Comparison of ENCODE assay signal across 7 cellular contexts in the genomic region with DNA sequence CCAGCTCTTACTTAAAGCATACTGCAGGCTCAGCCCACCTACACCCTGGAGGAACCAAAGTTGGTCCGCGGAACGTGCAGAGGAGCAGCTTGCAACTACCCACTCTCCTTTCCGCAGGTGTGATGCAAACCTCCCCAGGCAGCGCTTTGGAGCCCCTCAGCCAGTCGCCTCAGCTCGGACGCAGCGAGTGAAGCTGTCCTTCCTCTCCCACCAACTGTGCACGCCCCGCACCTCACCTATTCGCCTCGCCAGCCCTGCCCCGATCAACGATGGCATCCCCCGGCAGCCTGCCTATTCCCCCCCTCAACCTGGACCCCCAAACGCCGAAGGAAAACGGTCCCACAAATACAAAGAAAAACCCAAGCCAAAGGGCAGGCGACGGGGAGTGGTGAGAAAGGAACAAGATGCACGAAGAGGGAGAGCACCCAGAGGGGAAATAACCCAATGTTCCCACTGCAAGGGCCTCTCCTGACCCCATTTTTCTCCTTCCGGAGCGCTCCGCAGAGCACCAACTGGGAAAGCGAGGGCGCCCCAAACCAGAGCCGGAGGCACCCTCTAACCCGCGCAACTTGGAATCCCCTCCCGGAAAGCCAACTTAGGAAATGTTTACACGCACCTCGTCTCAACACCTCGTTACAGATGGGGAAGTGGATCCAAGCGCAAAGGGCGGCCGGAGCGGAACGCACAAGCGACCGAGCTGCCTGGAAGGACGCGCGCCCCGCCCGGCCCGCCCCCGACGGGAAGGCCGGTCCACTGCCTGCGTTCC. TPM values are rescaled to one million over a fixed set of nuclear protein-coding genes. Genes with fewer than 3 reads are reported as not detected.
A peak's percentile ranks its signal among the peaks of the same experiment; 100 is the strongest.
DNase-seq lines count a peak whose midpoint lies in the region; ATAC-seq, FAIRE-seq and TF ChIP-seq lines count a peak whose summit lies in the region.

No MANE protein-coding gene starts in this region.

- no peaks in the 10 kb centered on the region for H3K9me3 Mint-ChIP-seq in activated CD4-positive, alpha-beta memory T cell treated with anti-CD3 and anti-CD28 coated beads, Interleukin-2, amount 10 ng/mL, durations not matched to agents 7 days and 5 days

- peaks cover 0 to 19% of the 10 kb centered on the region in 2 donors for H3K36me3 ChIP-seq in lung (ENCODE audit: control insufficient read depth in 2 of 2, insufficient read depth in 2 of 2, low read length in 2 of 2)

- peaks cover 36% of the 10 kb centered on the region for H3K4me1 Mint-ChIP-seq in activated CD4-positive, alpha-beta memory T cell treated with anti-CD3 and anti-CD28 coated beads, Interleukin-2, amount 10 ng/mL, durations not matched to agents 7 days and 5 days

- H3K27ac ChIP-seq in lung (ENCODE audit: low read depth in 1 of 2, low read length in 1 of 2) = peak overlapping the region; percentile 98 to 99

- H3K36me3 Mint-ChIP-seq in activated CD4-positive, alpha-beta memory T cell treated with anti-CD3 and anti-CD28 coated beads, Interleukin-2, amount 10 ng/mL, durations not matched to agents 7 days and 5 days (ENCODE audit: low read depth) = peaks cover 32% of the 10 kb centered on the region

- DNase-seq in GM18507 (ENCODE audit: extremely low spot score, insufficient read length, low read depth) (no peak), NB4 (ENCODE audit: low read depth) (peak; percentile 79), lung (ENCODE audit: low spot score) (peak; percentile 69)
- peak; percentile 54 for DNase-seq in activated CD4-positive, alpha-beta memory T cell treated with anti-CD3 and anti-CD28 coated beads, Interleukin-2, amount 10 ng/mL, durations not matched to agents 7 days and 5 days
- peak; percentile 15 for DNase-seq in effector CD4-positive, alpha-beta T cell
- peak; percentile 18 for DNase-seq in stimulated activated CD8-positive, alpha-beta memory T cell treated with anti-CD3 and anti-CD28 coated beads, Interleukin-7, amount 100 ng/mL, for 24 hours (ENCODE audit: low read depth)

- H3K4me1 ChIP-seq in lung (ENCODE audit: control insufficient read depth in 2 of 2, insufficient read depth in 2 of 2, low read length in 2 of 2) = peaks cover 0 to 7% of the 10 kb centered on the region in 2 donors

- TF ChIP-seq CTCF in NB4 (IDR thresholded peaks at IDR 0.05; ENCODE audit: low read depth, low read length) = no peak
- TF ChIP-seq CTCF in lung (IDR thresholded peaks at IDR 0.05; ENCODE audit: control extremely low read depth, extremely low read depth) = no peak

- H3K27me3 ChIP-seq in lung (ENCODE audit: control insufficient read depth, insufficient read depth) = no peaks in the 10 kb centered on the region

- ATAC-seq in HG02588 (IDR thresholded peaks at IDR 0.05; ENCODE audit: unreplicated experiment) (peak; percentile 52), lung (ENCODE audit: insufficient read depth, low FRiP score) (peak; percentile 59)

- H3K27me3 Mint-ChIP-seq in activated CD4-positive, alpha-beta memory T cell treated with anti-CD3 and anti-CD28 coated beads, Interleukin-2, amount 10 ng/mL, durations not matched to agents 7 days and 5 days = no peaks in the 10 kb centered on the region

- peak overlapping the region; percentile 91 for H3K4me3 ChIP-seq in NB4 (ENCODE audit: low read depth, low read length)
- H3K4me3 ChIP-seq in lung = peak overlapping the region; percentile 84

- FAIRE-seq in GM18507 (lab: Jason Lieb, UNC) = peak; percentile 55

- POLR2A ChIA-PET in activated CD4-positive, alpha-beta memory T cell treated with anti-CD3 and anti-CD28 coated beads, Interleukin-2, amount 10 ng/mL, durations not matched to agents 7 days and 5 days (lab: Charles Lee) = interaction anchor here (0.5 to 2.4 kb wide), 11 partner anchors 8 to 213 kb away, joined by 3 to 11 read pairs (median 4); partner anchors contain the start of gene CRTAP

- peak overlapping the region; percentile 97 for H3K4me3 Mint-ChIP-seq in activated CD4-positive, alpha-beta memory T cell treated with anti-CD3 and anti-CD28 coated beads, Interleukin-2, amount 10 ng/mL, durations not matched to agents 7 days and 5 days

- WGBS in lung, 2 donors = 1% methylated on average over 44 to 51 of the region's 51 CpGs

- no peak for TF ChIP-seq POLR2A in NB4 (IDR thresholded peaks at IDR 0.05; ENCODE audit: extremely low read depth, insufficient read length)

- peak overlapping the region; percentile 78 for H3K27ac Mint-ChIP-seq in activated CD4-positive, alpha-beta memory T cell treated with anti-CD3 and anti-CD28 coated beads, Interleukin-2, amount 10 ng/mL, durations not matched to agents 7 days and 5 days

- H3K9me3 ChIP-seq in lung (ENCODE audit: control insufficient read depth in 2 of 2, insufficient read depth in 1 of 2, low read length in 1 of 2) = no peaks in the 10 kb centered on the region

- CTCF ChIA-PET in activated CD4-positive, alpha-beta memory T cell treated with anti-CD3 and anti-CD28 coated beads, Interleukin-2, amount 10 ng/mL, durations not matched to agents 7 days and 5 days (lab: Charles Lee) = interaction anchor here (0.8 to 1.7 kb wide), 8 partner anchors 12 to 703 kb away, joined by 3 to 8 read pairs (median 4); partner anchors contain the start of gene CRTAP

RNA-seq across cellular contexts. Expression of gene GLB1, which starts 0.7 kb away (rescaled TPM):
- 10 to 100 TPM; 50.0 to 51.7 TPM for total RNA-seq in activated CD4-positive, alpha-beta memory T cell treated with anti-CD3 and anti-CD28 coated beads, Interleukin-2, amount 10 ng/mL, durations not matched to agents 7 days and 5 days
- 10 to 100 TPM; 38.6 to 89.8 TPM for total RNA-seq in lung
- polyA plus RNA-seq in lung = 10 to 100 TPM; 13.9 to 47.3 TPM

RNA-seq across cellular contexts. Expression of gene TMPPE, which starts 0.7 kb away (rescaled TPM):
- 1 to 10 TPM; 9.1 to 9.7 TPM for total RNA-seq in activated CD4-positive, alpha-beta memory T cell treated with anti-CD3 and anti-CD28 coated beads, Interleukin-2, amount 10 ng/mL, durations not matched to agents 7 days and 5 days
- 10 to 100 TPM in 1 of 2 donors, 1 to 10 TPM in 1; 8.4 to 16.5 TPM for total RNA-seq in lung
- 1 to 10 TPM; 1.4 to 2.1 TPM for polyA plus RNA-seq in lung

RNA-seq across cellular contexts. Expression of gene CRTAP, which starts 17.5 kb away (rescaled TPM):
- total RNA-seq in activated CD4-positive, alpha-beta memory T cell treated with anti-CD3 and anti-CD28 coated beads, Interleukin-2, amount 10 ng/mL, durations not matched to agents 7 days and 5 days = 10 to 100 TPM; 40.9 to 42.6 TPM
- total RNA-seq in lung = 100 to 1,000 TPM; 180 to 233 TPM
- 100 to 1,000 TPM in 1 of 2 donors, 10 to 100 TPM in 1; 78.4 to 105 TPM for polyA plus RNA-seq in lung

Comparison
In these comparisons a context has a peak if more than half of its experiments do, and no peak if none do; other contexts are left out.
1. RNA of gene CRTAP, which starts 17.5 kb away (total RNA-seq): 180 to 233 TPM in lung; 40.9 to 42.6 TPM in activated CD4-positive, alpha-beta memory T cell treated with anti-CD3 and anti-CD28 coated beads, Interleukin-2, amount 10 ng/mL, durations not matched to agents 7 days and 5 days; every median in the first group is over 4 times any median in the second.